ENCODE assay signal across 11 cellular contexts in genomic region chr12:93668919-93669418, GRCh38. TPM values are rescaled to one million over a fixed set of nuclear protein-coding genes. Genes with fewer than 3 reads are reported as not detected.
DNase-seq lines count a peak whose midpoint lies in the region; ATAC-seq and TF ChIP-seq lines count a peak whose summit lies in the region.
"Had no signal": no experiment of that assay in that cellular context is flagged by ENCODE, and none has a peak within 500 bp of the region (broad histone marks: within the 10 kb centered on the region; RNA-seq: fewer than 3 reads in every experiment).

No MANE protein-coding gene starts in this region.

- CTCF ChIA-PET in GM10248 (lab: Yijun Ruan, JAX) = no interaction called here

- no peaks in the 10 kb centered on the region for H3K36me3 ChIP-seq in BE2C
- H3K36me3 ChIP-seq: left lung had no signal

- no peak for TF ChIP-seq CTCF in GM10248 (IDR thresholded peaks at IDR 0.05; ENCODE audit: control extremely low read depth, extremely low read depth, low read depth, missing control alignments)
- TF ChIP-seq CTCF in BE2C (IDR thresholded peaks at IDR 0.05; ENCODE audit: low read depth, low read length) = no peak

- no peaks in the 10 kb centered on the region for H3K4me1 ChIP-seq in BE2C
- H3K4me1 ChIP-seq: left lung had no signal

- in situ Hi-C loops in KBM-7 (cut with MboI; ENCODE audit: low pct_unique_long_range_greater_than_20kb, low sequenced_read_pairs) = no loop called here

- POLR2A ChIA-PET in GM10248 (lab: Yijun Ruan, JAX) = no interaction called here

- H3K27me3 ChIP-seq in BE2C = no peaks in the 10 kb centered on the region
- H3K27me3 ChIP-seq: left lung had no signal

- no peaks in the 10 kb centered on the region for H3K9me3 ChIP-seq in BE2C

- peak; percentile 40 for DNase-seq in GM10248 (ENCODE audit: extremely low spot score)
- no peak for DNase-seq in dermis blood vessel endothelial cell
- DNase-seq in BE2C = no peak
- no peak for DNase-seq in dedifferentiated amniotic fluid mesenchymal stem cell (ENCODE audit: extremely low spot score)
- DNase-seq in KBM-7 = no peak
- DNase-seq: HFFc6, left lung, NCI-H1694 had no signal

- ATAC-seq in GM18909 (IDR thresholded peaks at IDR 0.05; ENCODE audit: poor library complexity, unreplicated experiment) (peak; percentile 84), HG02588 (IDR thresholded peaks at IDR 0.05; ENCODE audit: unreplicated experiment) (peak; percentile 65), HG03432 (IDR thresholded peaks at IDR 0.05; ENCODE audit: unreplicated experiment) (peak; percentile 81)
- ATAC-seq: left lung had no signal

- H3K4me3 ChIP-seq in BE2C (ENCODE audit: low read depth, low read length) = no peak overlapping the region
- H3K4me3 ChIP-seq: left lung had no signal

RNA-seq across cellular contexts. Expression of gene CRADD, which starts 8.2 kb away (rescaled TPM):
- 11.9 and 14.8 TPM in 2 replicates for total RNA-seq in dermis blood vessel endothelial cell
- polyA plus RNA-seq in BE2C (2012; ENCODE audit: insufficient read depth, insufficient read length, low read depth) = 28.8 TPM
